8 cellular contexts compared by ENCODE assay signal in the genomic region with DNA sequence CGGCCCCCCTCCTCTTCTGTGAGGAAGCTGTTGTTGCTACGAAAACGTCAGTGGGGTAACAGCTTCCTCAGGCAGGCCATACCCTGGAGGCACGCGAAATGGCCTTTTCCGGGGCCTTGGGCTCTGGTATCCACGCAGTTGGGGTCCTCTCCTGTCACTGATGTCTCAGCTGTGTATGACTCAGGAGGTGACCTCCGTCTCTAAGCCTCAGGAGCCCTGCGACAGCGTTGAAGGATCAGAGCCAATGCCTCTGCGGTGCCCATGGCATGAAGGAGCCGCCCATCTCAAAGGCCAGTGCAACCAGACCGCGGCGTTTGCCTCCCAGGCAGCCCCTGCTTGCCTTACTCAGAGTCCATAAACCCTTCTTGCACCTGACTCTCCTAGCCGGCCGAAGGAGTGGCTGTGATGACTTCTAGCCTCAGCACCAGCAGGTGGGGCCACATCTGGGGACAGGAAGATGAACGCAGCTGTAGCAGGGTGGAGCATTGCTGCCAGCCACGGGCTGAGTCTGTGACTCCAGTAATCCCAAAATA. TPM values are rescaled to one million over a fixed set of nuclear protein-coding genes. Genes with fewer than 3 reads are reported as not detected.
DNase-seq lines count a peak whose midpoint lies in the region; ATAC-seq and TF ChIP-seq lines count a peak whose summit lies in the region.

No MANE protein-coding gene starts in this region.

- H3K4me3 ChIP-seq in hepatocyte = no peak overlapping the region

- H3K27ac ChIP-seq in VCaP (peak overlapping the region; percentile 83), hepatocyte (peak overlapping the region; percentile 41)

- no peaks in the 10 kb centered on the region for H3K27me3 ChIP-seq in hepatocyte

- WGBS in hepatocyte (ENCODE audit: low lambda C conversion rate, missing lambda C conversion rate) = 7% methylated on average over 19 of the region's 19 CpGs

- H3K9me3 ChIP-seq in hepatocyte (ENCODE audit: low read depth) = no peaks in the 10 kb centered on the region

- H3K36me3 ChIP-seq in hepatocyte (replicated peaks; ENCODE audit: insufficient read depth, low read depth) = no peaks in the 10 kb centered on the region

- H2AFZ ChIP-seq in hepatocyte = no peak overlapping the region

- H3K4me1 ChIP-seq in hepatocyte (ENCODE audit: insufficient read depth) = peaks cover 18% of the 10 kb centered on the region

- no peaks in the 10 kb centered on the region for H3K9me2 ChIP-seq in hepatocyte (replicated peaks; ENCODE audit: insufficient read depth)

- TF ChIP-seq CTCF in VCaP (conservative IDR thresholded peaks at IDR 0.05) (0 out of 2 replicates have a peak, but pooled peaks have one; percentile 8), hepatocyte (IDR thresholded peaks at IDR 0.05; ENCODE audit: poor library complexity) (peak; percentile 8)

- H4K20me1 ChIP-seq in hepatocyte (ENCODE audit: insufficient read depth, poor library complexity, severe bottlenecking) = no peaks in the 10 kb centered on the region

- ATAC-seq in GM21390 (IDR thresholded peaks at IDR 0.05; ENCODE audit: unreplicated experiment) = peak; percentile 24
- peak; percentile 21 for ATAC-seq in stimulated activated naive CD8-positive, alpha-beta T cell treated with anti-CD3 and anti-CD28 coated beads, Interleukin-15, Interleukin-2, amounts not matched to agents 100 U/mL and 50 U/mL, for 24 hours

- DNase-seq in activated CD4-positive, alpha-beta T cell treated with anti-CD3 and anti-CD28 coated beads for 48 hours = peak; percentile 73
- DNase-seq in activated CD4-positive, alpha-beta T cell treated with anti-CD3 and anti-CD28 coated beads for 4 hours = no peak
- DNase-seq in HT1080 (ENCODE audit: low read depth) (peak; percentile 62), hepatocyte (ENCODE audit: low spot score) (peak; percentile 78), HPDE6-E6E7 (ENCODE audit: extremely low spot score) (no peak)
- peak; percentile 58 for DNase-seq in stimulated activated naive CD8-positive, alpha-beta T cell treated with anti-CD3 and anti-CD28 coated beads, Interleukin-15, Interleukin-2, amounts not matched to agents 100 U/mL and 50 U/mL, for 24 hours

- H3K79me2 ChIP-seq in hepatocyte = peaks cover 20% of the 10 kb centered on the region

- H3K4me2 ChIP-seq in hepatocyte = peak overlapping the region; percentile 98

RNA-seq across cellular contexts. Expression of gene MXD3, which starts 1.0 kb away (rescaled TPM):
- 22.3 and 24.6 TPM in 2 replicates for total RNA-seq in HT1080 (2014; rRNA removed; shearing (Covaris generic))
- polyA plus RNA-seq in HT1080 (2015; cell fraction: cytosol; rRNA removed) = 25.0 and 25.6 TPM in 2 replicates
- 48.0 and 56.3 TPM in 2 replicates for polyA plus RNA-seq in HT1080 (2015; cell fraction: nucleus; rRNA removed)
- total RNA-seq in hepatocyte = 14.0 and 22.3 TPM in 2 replicates
- 11.9 and 16.5 TPM in 2 replicates for polyA plus RNA-seq in hepatocyte

RNA-seq across cellular contexts. Expression of gene PRELID1, which starts 9.1 kb away (rescaled TPM):
- 633 and 661 TPM in 2 replicates for total RNA-seq in HT1080 (2014; rRNA removed; shearing (Covaris generic))
- polyA plus RNA-seq in HT1080 (2015; cell fraction: cytosol; rRNA removed) = 371 and 479 TPM in 2 replicates
- polyA plus RNA-seq in HT1080 (2015; cell fraction: nucleus; rRNA removed) = 128 and 133 TPM in 2 replicates
- 228 and 245 TPM in 2 replicates for total RNA-seq in hepatocyte
- polyA plus RNA-seq in hepatocyte = 255 and 282 TPM in 2 replicates

RNA-seq across cellular contexts. Expression of gene RAB24, which starts 9.2 kb away (rescaled TPM):
- 31.2 and 31.5 TPM in 2 replicates for total RNA-seq in HT1080 (2014; rRNA removed; shearing (Covaris generic))
- 44.4 and 47.7 TPM in 2 replicates for polyA plus RNA-seq in HT1080 (2015; cell fraction: cytosol; rRNA removed)
- polyA plus RNA-seq in HT1080 (2015; cell fraction: nucleus; rRNA removed) = 99.3 and 118 TPM in 2 replicates
- total RNA-seq in hepatocyte = 25.7 and 30.3 TPM in 2 replicates
- polyA plus RNA-seq in hepatocyte = 64.6 and 76.6 TPM in 2 replicates

RNA-seq across cellular contexts. Expression of gene LMAN2, which starts 38.8 kb away (rescaled TPM):
- total RNA-seq in HT1080 (2014; rRNA removed; shearing (Covaris generic)) = 213 and 237 TPM in 2 replicates
- 289 and 296 TPM in 2 replicates for polyA plus RNA-seq in HT1080 (2015; cell fraction: cytosol; rRNA removed)
- 248 and 260 TPM in 2 replicates for polyA plus RNA-seq in HT1080 (2015; cell fraction: nucleus; rRNA removed)
- 357 and 366 TPM in 2 replicates for total RNA-seq in hepatocyte
- 381 and 391 TPM in 2 replicates for polyA plus RNA-seq in hepatocyte

RNA-seq across cellular contexts. Expression of gene RGS14, which starts 45.0 kb away (rescaled TPM):
- 27.7 and 29.8 TPM in 2 replicates for total RNA-seq in HT1080 (2014; rRNA removed; shearing (Covaris generic))
- polyA plus RNA-seq in HT1080 (2015; cell fraction: cytosol; rRNA removed) = 15.6 and 23.1 TPM in 2 replicates
- 30.4 and 36.1 TPM in 2 replicates for polyA plus RNA-seq in HT1080 (2015; cell fraction: nucleus; rRNA removed)
- 26.1 and 36.5 TPM in 2 replicates for total RNA-seq in hepatocyte
- 30.7 and 37.0 TPM in 2 replicates for polyA plus RNA-seq in hepatocyte

Comparison
In these comparisons a context has a peak if more than half of its experiments do, and no peak if none do; other contexts are left out.
1. DNase-seq: peak in activated CD4-positive, alpha-beta T cell treated with anti-CD3 and anti-CD28 coated beads for 48 hours (single experiment), HT1080 (single experiment), hepatocyte (single experiment) and stimulated activated naive CD8-positive, alpha-beta T cell treated with anti-CD3 and anti-CD28 coated beads, Interleukin-15, Interleukin-2, amounts not matched to agents 100 U/mL and 50 U/mL, for 24 hours (single experiment); none in activated CD4-positive, alpha-beta T cell treated with anti-CD3 and anti-CD28 coated beads for 4 hours (0 of 2) and HPDE6-E6E7 (single experiment).